Comparison of ENCODE assay signal across 11 cellular contexts in genomic region chr16:88759976-88760350, GRCh38. TPM values are rescaled to one million over a fixed set of nuclear protein-coding genes. Genes with fewer than 3 reads are reported as not detected.
DNase-seq lines count a peak whose midpoint lies in the region; ATAC-seq and TF ChIP-seq lines count a peak whose summit lies in the region.
"Had no signal": no experiment of that assay in that cellular context is flagged by ENCODE, and none has a peak within 500 bp of the region (broad histone marks: within the 10 kb centered on the region; RNA-seq: fewer than 3 reads in every experiment).

No MANE protein-coding gene starts in this region.

- POLR2A ChIA-PET in T-cell (lab: Charles Lee) = interaction anchor here in 1 of 2 donors (0.6 kb wide), 1 partner anchor 27 kb away, joined by 5 read pairs; no protein-coding TSS in a partner anchor

- TF ChIP-seq POLR2A in spleen (IDR thresholded peaks at IDR 0.05) = no peak

- ATAC-seq in T-cell (replicated peaks in 1 of 4) = no peak
- no peak for ATAC-seq in activated CD4-positive, CD25-positive, alpha-beta regulatory T cell treated with anti-CD3 and anti-CD28 coated beads, Interleukin-2, amount 50 U/mL, for 24 hours

- no peaks in the 10 kb centered on the region for H3K27me3 Mint-ChIP-seq in T-cell

- CTCF ChIA-PET in T-cell (lab: Charles Lee) = interaction anchor here (0.5 to 0.7 kb wide), 2 partner anchors 12 kb away, joined by 3 to 7 read pairs; no protein-coding TSS in a partner anchor

- no peaks in the 10 kb centered on the region for H3K27me3 ChIP-seq in liver (ENCODE audit: control insufficient read depth in 4 of 4, insufficient read depth in 4 of 4, low read length in 3 of 4)
- no peaks in the 10 kb centered on the region for H3K27me3 ChIP-seq in spleen (replicated peaks in 1 of 7)
- H3K27me3 ChIP-seq in H7 (ENCODE audit: control insufficient read depth, insufficient read depth, low read length) = no peaks in the 10 kb centered on the region
- H3K27me3 ChIP-seq: body of pancreas had no signal

- no peak for TF ChIP-seq RAD21 in liver (IDR thresholded peaks at IDR 0.05)

- 85% methylated on average over 22 of the region's 22 CpGs for WGBS in liver
- 91 to 96% (median 94%) methylated on average over 21 to 22 of the region's 22 CpGs for WGBS in spleen, 5 donors

- H3K4me1 Mint-ChIP-seq in T-cell = peaks cover 21 to 42% (median 29%) of the 10 kb centered on the region in 3 donors

- TF ChIP-seq CTCF in C4-2B (conservative IDR thresholded peaks at IDR 0.05) (no peak), liver (IDR thresholded peaks at IDR 0.05; ENCODE audit: low read depth, low read length, missing input control) (no peak), spleen (IDR thresholded peaks at IDR 0.05 in 8 of 11, conservative IDR thresholded peaks at IDR 0.05 in 3 of 11) (no peak)

- H3K9me3 Mint-ChIP-seq in T-cell = no peaks in the 10 kb centered on the region

- intact Hi-C loops in spleen (cut with DNase I; ENCODE audit: low total_unique reads) = no loop called here

- no peak overlapping the region for H3K9ac ChIP-seq in liver (ENCODE audit: low read depth in 1 of 2, low read length in 2 of 2)

- H3K36me3 Mint-ChIP-seq in T-cell = peaks cover 4% of the 10 kb centered on the region

- H3K4me3 ChIP-seq in liver (ENCODE audit: low read depth in 1 of 3, low read length in 3 of 3) (no peak overlapping the region), spleen (no peak overlapping the region), H7 (ENCODE audit: insufficient read depth, low read depth, low read length) (no peak overlapping the region)
- H3K4me3 ChIP-seq: body of pancreas had no signal

- H3K36me3 ChIP-seq in liver (ENCODE audit: control insufficient read depth in 4 of 4, insufficient read depth in 3 of 4, low read depth in 1 of 4, low read length in 3 of 4) (peaks cover 0 to 3% (median 0%) of the 10 kb centered on the region in 4 donors), spleen (peaks cover 0 to 58% (median 6%) of the 10 kb centered on the region in 6 donors), H7 (replicated peaks; ENCODE audit: control insufficient read depth, insufficient read depth, low read length) (no peaks in the 10 kb centered on the region)

- H3K4me3 Mint-ChIP-seq in T-cell = peak overlapping the region in 1 of 3 donors; percentile 64

- DNase-seq in T-cell (no peak), spleen (no peak), caudate nucleus (lab: John Stamatoyannopoulos, UW) (no peak), mesenteric fat pad (ENCODE audit: low spot score) (no peak), H7 (no peak)
- DNase-seq: NCI-H187, nucleus accumbens had no signal

- H3K27ac Mint-ChIP-seq in T-cell = peak overlapping the region; percentile 58 to 80

- H3K4me1 ChIP-seq in liver (ENCODE audit: control insufficient read depth in 4 of 4, insufficient read depth in 4 of 4, low read length in 3 of 4) (peaks cover 35 to 63% (median 54%) of the 10 kb centered on the region in 4 donors), spleen (peaks cover 22 to 94% (median 68%) of the 10 kb centered on the region in 6 donors)

- H3K9me3 ChIP-seq in liver (ENCODE audit: control insufficient read depth in 4 of 4, low read length in 3 of 4) (no peaks in the 10 kb centered on the region), spleen (peaks cover 0 to 8% (median 0%) of the 10 kb centered on the region in 8 donors)
- H3K9me3 ChIP-seq: body of pancreas had no signal

- H3K27ac ChIP-seq in C4-2B = peak overlapping the region; percentile 98
- peak overlapping the region; percentile 58 to 83 for H3K27ac ChIP-seq in liver (ENCODE audit: low read depth in 1 of 2, low read length in 2 of 2)
- peak overlapping the region in 5 of 8 donors; percentile 22 to 73 (median 57) for H3K27ac ChIP-seq in spleen
- no peak overlapping the region for H3K27ac ChIP-seq in caudate nucleus (ENCODE audit: low read depth, low read length)

TF ChIP-seq in liver, 16 proteins besides CTCF, POLR2A, EP300 and RAD21 (continues in another document):
- TF ChIP-seq HNF4G (IDR thresholded peaks at IDR 0.05) (no peak), FOXA2 (IDR thresholded peaks at IDR 0.05) (no peak), REST (IDR thresholded peaks at IDR 0.05) (no peak), ZBTB33 (IDR thresholded peaks at IDR 0.05) (no peak), SP1 (IDR thresholded peaks at IDR 0.05) (no peak), RXRA (IDR thresholded peaks at IDR 0.05) (no peak), HNF4A (conservative IDR thresholded peaks at IDR 0.05) (no peak), ATF3 (IDR thresholded peaks at IDR 0.05) (no peak), YY1 (IDR thresholded peaks at IDR 0.05) (no peak), TAF1 (conservative IDR thresholded peaks at IDR 0.05) (no peak), JUND (IDR thresholded peaks at IDR 0.05) (no peak), FOXA1 (IDR thresholded peaks at IDR 0.05) (no peak), GABPA (IDR thresholded peaks at IDR 0.05 in 1 of 2, conservative IDR thresholded peaks at IDR 0.05 in 1 of 2) (no peak)

RNA-seq across cellular contexts. Expression of gene PIEZO1, which starts 25.1 kb away (rescaled TPM):
- total RNA-seq in T-cell = 100 to 1,000 TPM; 139 to 274 (median 240) TPM
- 10 to 100 TPM; 59.7 to 74.7 TPM for total RNA-seq in liver
- polyA plus RNA-seq in liver = 10 to 100 TPM; 15.3 to 58.7 TPM
- 100 to 1,000 TPM; 154 to 249 (median 199) TPM for total RNA-seq in spleen
- 100 to 1,000 TPM; 145 to 385 (median 371) TPM for polyA plus RNA-seq in spleen
- 318 TPM for total RNA-seq in mesenteric fat pad
- 60.0 and 86.8 TPM in 2 replicates for total RNA-seq in H7 (2014; rRNA removed; shearing (Covaris generic))

RNA-seq across cellular contexts. Expression of gene CDT1, which starts 43.6 kb away (rescaled TPM):
- total RNA-seq in T-cell = 1 to 10 TPM in 4 of 5 donors, under 1 TPM in 1; 0.93 to 3.7 (median 1.5) TPM
- total RNA-seq in liver = 10 to 100 TPM in 1 of 2 donors, under 1 TPM in 1; 0.08 to 37.6 TPM
- 1 to 10 TPM in 1 of 2 donors, under 1 TPM in 1; 0.11 to 1.8 TPM for polyA plus RNA-seq in liver
- total RNA-seq in spleen = 10 to 100 TPM in 2 of 7 donors, 1 to 10 TPM in 5; 1.5 to 17.2 (median 5.3) TPM
- 1 to 10 TPM in 2 of 3 donors, under 1 TPM in 1; 1.00 to 3.9 (median 2.5) TPM for polyA plus RNA-seq in spleen
- total RNA-seq in mesenteric fat pad = 0.22 TPM
- total RNA-seq in H7 (2014; rRNA removed; shearing (Covaris generic)) = 120 and 176 TPM in 2 replicates

RNA-seq across cellular contexts. Expression of gene APRT, which starts 51.8 kb away (rescaled TPM):
- 100 to 1,000 TPM; 166 to 245 (median 228) TPM for total RNA-seq in T-cell
- 10 to 100 TPM; 27.9 to 35.5 TPM for total RNA-seq in liver
- polyA plus RNA-seq in liver = 100 to 1,000 TPM; 153 to 160 TPM
- 100 to 1,000 TPM in 3 of 7 donors, 10 to 100 TPM in 4; 84.1 to 112 (median 96.8) TPM for total RNA-seq in spleen
- polyA plus RNA-seq in spleen = 100 to 1,000 TPM; 187 to 259 (median 225) TPM
- 96.7 TPM for total RNA-seq in mesenteric fat pad
- 526 and 633 TPM in 2 replicates for total RNA-seq in H7 (2014; rRNA removed; shearing (Covaris generic))

RNA-seq across cellular contexts. Expression of gene CTU2, which starts 53.7 kb away (rescaled TPM):
- total RNA-seq in T-cell (10 to 100 TPM; 30.1 to 39.5 (median 38.6) TPM), liver (1 to 10 TPM; 7.0 to 8.5 TPM), spleen (10 to 100 TPM in 4 of 7 donors, 1 to 10 TPM in 3; 7.2 to 28.2 (median 11.7) TPM), mesenteric fat pad (20.3 TPM)
- polyA plus RNA-seq in liver (1 to 10 TPM; 7.2 to 7.7 TPM), spleen (10 to 100 TPM; 16.6 to 24.5 (median 16.8) TPM)
- total RNA-seq in H7 (2014; rRNA removed; shearing (Covaris generic)) = 33.1 and 38.4 TPM in 2 replicates

RNA-seq across cellular contexts. Expression of gene RNF166, which starts 53.8 kb away (rescaled TPM):
- 100 to 1,000 TPM; 246 to 369 (median 264) TPM for total RNA-seq in T-cell
- 1 to 10 TPM; 7.9 to 9.1 TPM for total RNA-seq in liver
- polyA plus RNA-seq in liver = 1 to 10 TPM; 6.5 to 7.3 TPM
- total RNA-seq in spleen = 100 to 1,000 TPM in 3 of 7 donors, 10 to 100 TPM in 4; 63.7 to 135 (median 99.1) TPM
- polyA plus RNA-seq in spleen = 100 to 1,000 TPM in 1 of 3 donors, 10 to 100 TPM in 2; 55.7 to 132 (median 75.1) TPM
- total RNA-seq in mesenteric fat pad = 22.5 TPM
- total RNA-seq in H7 (2014; rRNA removed; shearing (Covaris generic)) = 44.6 and 45.3 TPM in 2 replicates
